In the genomic region with DNA sequence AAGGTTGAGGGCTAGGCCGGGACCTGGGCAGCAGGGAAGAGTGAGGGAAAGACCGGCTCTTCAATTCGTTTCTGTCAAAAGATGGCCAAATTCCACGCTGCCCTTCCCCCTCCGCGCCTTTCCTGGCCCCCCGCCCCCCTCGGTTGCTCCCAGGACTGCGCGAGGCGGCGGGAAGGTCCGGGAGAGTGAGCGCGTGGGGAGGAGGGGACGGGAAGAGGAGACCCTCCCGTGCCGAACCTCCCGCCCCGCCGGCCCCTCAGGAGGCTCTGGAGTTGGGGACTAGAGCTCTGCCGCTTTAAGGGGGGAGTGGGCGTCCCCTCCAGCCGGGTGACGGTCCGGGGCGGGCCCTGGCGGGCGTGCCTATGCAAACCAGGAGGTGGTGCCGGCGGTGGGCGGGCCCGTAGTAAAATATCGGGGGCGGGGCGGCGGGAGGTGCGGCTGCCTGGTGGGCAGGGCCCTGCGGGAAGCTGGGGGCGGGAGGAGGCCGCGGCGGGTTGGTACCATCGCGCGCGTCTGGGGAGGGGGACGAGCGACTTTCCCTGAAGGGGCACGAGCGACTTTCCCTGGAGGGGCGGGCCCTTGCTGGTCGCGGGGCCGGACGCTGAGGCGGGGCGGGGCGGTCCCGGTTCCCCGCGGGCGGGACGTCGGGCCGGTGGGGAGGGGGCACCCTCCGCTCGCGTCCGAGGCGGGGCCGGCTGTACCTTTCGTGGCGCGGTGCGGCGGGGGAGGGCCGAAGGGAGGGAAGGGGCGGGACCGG, we compare ENCODE assay signal across 8 cellular contexts. TPM values are rescaled to one million over a fixed set of nuclear protein-coding genes. Genes with fewer than 3 reads are reported as not detected.
DNase-seq lines count a peak whose midpoint lies in the region; ATAC-seq and TF ChIP-seq lines count a peak whose summit lies in the region.

No MANE protein-coding gene starts in this region.

- H3K4me1 Mint-ChIP-seq in endothelial cell (ENCODE audit: unreplicated experiment), result peaks cover 17% of the 10 kb centered on the region

- peak; percentile 69 for ATAC-seq in GM21447 (IDR thresholded peaks at IDR 0.05; ENCODE audit: unreplicated experiment)

- 0 out of 2 replicates have a peak, but pooled peaks cover 2% of the 10 kb centered on the region for H3K36me3 ChIP-seq in HUES6 (ENCODE audit: control insufficient read depth, insufficient read depth, low read length)
- peaks cover 10% of the 10 kb centered on the region for H3K36me3 ChIP-seq in NT2/D1 (ENCODE audit: insufficient read depth, insufficient read length, low read length)

- H3K9me3 ChIP-seq in HUES6 (ENCODE audit: control insufficient read depth, insufficient read depth, low read depth, low read length) (no peaks in the 10 kb centered on the region), NT2/D1 (ENCODE audit: insufficient read depth, low read length) (no peaks in the 10 kb centered on the region)

- peaks cover 1% of the 10 kb centered on the region for H3K27me3 Mint-ChIP-seq in endothelial cell (ENCODE audit: unreplicated experiment)

- H3K4me3 Mint-ChIP-seq in endothelial cell (ENCODE audit: unreplicated experiment), result peak overlapping the region; percentile 91

- DNase-seq in CMK (ENCODE audit: low read depth) (peak; percentile 87), NT2/D1 (ENCODE audit: low read depth, low spot score) (peak; percentile 98), endothelial cell (ENCODE audit: low spot score) (peak; percentile 98), midbrain (lab: John Stamatoyannopoulos, UW) (peak; percentile 100)
- peak; percentile 97 for DNase-seq in activated CD8-positive, alpha-beta memory T cell treated with anti-CD3 and anti-CD28 coated beads, Interleukin-2, amount 50 U/mL, for 4 hours
- DNase-seq in stimulated activated CD8-positive, alpha-beta memory T cell treated with anti-CD3 and anti-CD28 coated beads, Interleukin-15, amount 100 ng/mL, for 4 hours (ENCODE audit: low read depth in 2 of 2), result peak; percentile 94

- H3K27ac Mint-ChIP-seq in endothelial cell (ENCODE audit: unreplicated experiment), result peak overlapping the region; percentile 74

- peaks cover 36% of the 10 kb centered on the region for H3K4me1 ChIP-seq in HUES6 (ENCODE audit: control insufficient read depth, insufficient read depth, low read length)
- peaks cover 4% of the 10 kb centered on the region for H3K4me1 ChIP-seq in NT2/D1 (ENCODE audit: insufficient read depth, insufficient read length)

- peak overlapping the region; percentile 84 for H3K9ac ChIP-seq in HUES6 (ENCODE audit: low read length)
- H3K9ac ChIP-seq in NT2/D1 (ENCODE audit: insufficient read length, low read depth), result peak overlapping the region; percentile 99

- H3K36me3 Mint-ChIP-seq in endothelial cell (ENCODE audit: low read depth, unreplicated experiment), result no peaks in the 10 kb centered on the region

- H3K4me3 ChIP-seq in HUES6 (ENCODE audit: low read depth, low read length) (peak overlapping the region; percentile 71), NT2/D1 (ENCODE audit: insufficient read length, low read depth) (peak overlapping the region; percentile 82)

- no peak for TF ChIP-seq CTCF in endothelial cell (IDR thresholded peaks at IDR 0.05; ENCODE audit: unreplicated experiment)

- H3K27me3 ChIP-seq in HUES6 (ENCODE audit: control insufficient read depth, insufficient read depth, low read length), result peaks cover 3% of the 10 kb centered on the region; the same call in 1 of the 2 replicates
- no peaks in the 10 kb centered on the region for H3K27me3 ChIP-seq in NT2/D1 (ENCODE audit: insufficient read depth, insufficient read length)

- peak overlapping the region; percentile 32; the same call in 1 of the 2 replicates for H3K27ac ChIP-seq in HUES6 (ENCODE audit: low read depth, low read length)

- H3K9me3 Mint-ChIP-seq in endothelial cell (ENCODE audit: unreplicated experiment), result no peaks in the 10 kb centered on the region

RNA-seq across cellular contexts. Expression of a gene that starts 58.2 kb away (rescaled TPM):
- 36.6 TPM for total RNA-seq in endothelial cell (ENCODE audit: unreplicated experiment)

Comparison
In these comparisons a context has a peak if more than half of its experiments do, and no peak if none do; other contexts are left out.
1. Peak in every context shown above with its lines: DNase-seq, ATAC-seq, H3K4me3 ChIP-seq and H3K27ac ChIP-seq.